Comparison of ENCODE assay signal across 24 cellular contexts in genomic region chr2:119692310-119692709, GRCh38.
"Had no signal": no experiment of that assay in that cellular context is flagged by ENCODE, and none has a peak within 500 bp of the region (broad histone marks: within the 10 kb centered on the region; RNA-seq: fewer than 3 reads in every experiment).

No MANE protein-coding gene starts in this region.

- H3K27ac ChIP-seq: colonic mucosa, esophagus squamous epithelium, ovary, testis, tibial artery, upper lobe of left lung had no signal

- H3K4me3 ChIP-seq: colonic mucosa, esophagus squamous epithelium, lung, ovary, testis, tibial artery, upper lobe of left lung had no signal

- FAIRE-seq: endothelial cell of umbilical vein, keratinocyte, urothelium cell line had no signal

- DNase-seq: colonic mucosa; effector CD8-positive, alpha-beta T cell; esophagus squamous epithelium; foreskin melanocyte; head of caudate nucleus; left ventricle myocardium superior; natural killer cell; occipital lobe; ovary; stimulated activated CD4-positive, alpha-beta T cell treated with anti-CD3 and anti-CD28 coated beads, Interleukin-4, amount 100 ng/mL, for 4 hours; stimulated activated naive CD8-positive, alpha-beta T cell treated with anti-CD3 and anti-CD28 coated beads, Interleukin-15, Interleukin-2, amounts not matched to agents 100 U/mL and 50 U/mL, for 24 hours; substantia nigra; testis; upper lobe of left lung had no signal

- H3K9me3 Mint-ChIP-seq: dendritic cell treated with granulocyte-macrophage colony-stimulating factor and Interleukin-4, amounts not matched to agents 40 ng/mL and 50 ng/mL, for 4 days; memory B cell; natural killer cell; stimulated activated memory B cell treated with anti-CD40 and anti-IgM and Interleukin-4, amounts not matched to agents 10 μg/mL and 1 μg/mL and 100 μg/mL, for 72 hours had no signal

- H3K27me3 Mint-ChIP-seq: dendritic cell treated with granulocyte-macrophage colony-stimulating factor and Interleukin-4, amounts not matched to agents 40 ng/mL and 50 ng/mL, for 4 days; progenitor cell of endocrine pancreas had no signal

- H3K4me3 Mint-ChIP-seq: dendritic cell treated with granulocyte-macrophage colony-stimulating factor and Interleukin-4, amounts not matched to agents 40 ng/mL and 50 ng/mL, for 4 days; memory B cell; natural killer cell; stimulated activated memory B cell treated with anti-CD40 and anti-IgM and Interleukin-4, amounts not matched to agents 10 μg/mL and 1 μg/mL and 100 μg/mL, for 72 hours had no signal

- ATAC-seq: left ventricle myocardium superior; natural killer cell; sciatic nerve; stimulated activated memory B cell treated with anti-CD40 and anti-IgM and Interleukin-4, amounts not matched to agents 10 μg/mL and 1 μg/mL and 100 μg/mL, for 72 hours; stimulated activated naive CD8-positive, alpha-beta T cell treated with anti-CD3 and anti-CD28 coated beads, Interleukin-15, Interleukin-2, amounts not matched to agents 100 U/mL and 50 U/mL, for 24 hours had no signal

- H3K4me1 Mint-ChIP-seq: natural killer cell; stimulated activated memory B cell treated with anti-CD40 and anti-IgM and Interleukin-4, amounts not matched to agents 10 μg/mL and 1 μg/mL and 100 μg/mL, for 72 hours had no signal

- H3K27ac Mint-ChIP-seq: dendritic cell treated with granulocyte-macrophage colony-stimulating factor and Interleukin-4, amounts not matched to agents 40 ng/mL and 50 ng/mL, for 4 days; memory B cell; natural killer cell; progenitor cell of endocrine pancreas; stimulated activated memory B cell treated with anti-CD40 and anti-IgM and Interleukin-4, amounts not matched to agents 10 μg/mL and 1 μg/mL and 100 μg/mL, for 72 hours had no signal

- H3K9me3 ChIP-seq: colonic mucosa, esophagus squamous epithelium, ovary, testis, tibial artery, upper lobe of left lung had no signal

- H3K27me3 ChIP-seq: colonic mucosa, esophagus squamous epithelium, ovary, testis, upper lobe of left lung had no signal

- H3K36me3 Mint-ChIP-seq: natural killer cell had no signal

- H3K36me3 ChIP-seq: colonic mucosa, ovary had no signal

- H3K4me1 ChIP-seq: colonic mucosa had no signal
